ENCODE assay signal across 7 cellular contexts in the genomic region with DNA sequence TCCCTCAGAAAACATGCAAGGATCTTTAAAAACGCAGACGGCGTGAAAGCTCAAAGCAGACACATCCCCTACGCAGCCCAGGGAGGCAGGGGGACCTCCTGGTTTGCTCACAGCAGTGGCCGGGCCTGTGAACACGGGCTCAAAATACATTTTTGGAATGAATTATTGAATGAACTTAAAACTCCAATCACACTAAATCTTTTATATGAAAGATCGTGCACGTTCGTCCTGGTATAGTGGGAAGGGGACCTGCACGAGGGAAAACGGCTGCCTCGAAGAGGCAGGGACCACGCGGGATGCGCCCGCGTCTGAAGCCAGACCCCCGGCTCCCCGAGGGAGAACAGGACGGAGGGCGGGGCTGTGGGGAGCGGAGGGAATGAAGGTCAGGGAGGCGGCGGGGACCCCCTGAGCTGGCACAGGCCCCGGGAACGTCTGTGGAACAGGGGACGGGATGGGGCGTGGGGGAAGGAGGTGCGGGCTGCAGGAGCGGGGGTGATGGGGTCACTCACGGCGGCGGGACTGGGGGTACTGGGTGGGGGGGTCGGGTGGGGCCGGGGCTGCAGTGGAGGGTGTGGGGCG. TPM values are rescaled to one million over a fixed set of nuclear protein-coding genes. Genes with fewer than 3 reads are reported as not detected.
DNase-seq lines count a peak whose midpoint lies in the region; TF ChIP-seq lines count a peak whose summit lies in the region.

No MANE protein-coding gene starts in this region.

- peak; percentile 78 for DNase-seq in H7
- DNase-seq in SK-N-MC (ENCODE audit: low read depth, low spot score), result no peak
- no peak for DNase-seq in left ventricle myocardium inferior
- no peak for DNase-seq in inferior parietal cortex (ENCODE audit: extremely low spot score)
- no peak for DNase-seq in HPDE6-E6E7 (ENCODE audit: extremely low spot score)
- no peak for DNase-seq in putamen (ENCODE audit: low spot score)

- peak overlapping the region; percentile 49 for H3K4me3 ChIP-seq in H7 (ENCODE audit: insufficient read depth, low read depth, low read length)
- H3K4me3 ChIP-seq in SK-N-MC, result 0 out of 2 replicates have a peak overlapping the region, but pooled peaks have one; percentile 69
- peak overlapping the region; percentile 61 for H3K4me3 ChIP-seq in left ventricle myocardium inferior
- peak overlapping the region; percentile 13 to 52 (median 39) for H3K4me3 ChIP-seq in skin epidermis

- TF ChIP-seq CTCF in left ventricle myocardium inferior (IDR thresholded peaks at IDR 0.05; ENCODE audit: borderline replicate concordance), result no peak

- H3K9me3 ChIP-seq in SK-N-MC (ENCODE audit: low read depth, low read length) (no peaks in the 10 kb centered on the region), left ventricle myocardium inferior (replicated peaks) (no peaks in the 10 kb centered on the region)

- H3K36me3 ChIP-seq in H7 (replicated peaks; ENCODE audit: control insufficient read depth, insufficient read depth, low read length), result no peaks in the 10 kb centered on the region
- H3K36me3 ChIP-seq in SK-N-MC (ENCODE audit: insufficient read depth, low read length), result no peaks in the 10 kb centered on the region
- H3K36me3 ChIP-seq in left ventricle myocardium inferior, result no peaks in the 10 kb centered on the region

- intact Hi-C loops in left ventricle myocardium inferior (cut with micrococcal nuclease), result no loop called here

- H3K27ac ChIP-seq in SK-N-MC (peak overlapping the region; percentile 68; the same call in 1 of the 2 replicates), left ventricle myocardium inferior (replicated peaks) (no peak overlapping the region), skin epidermis (no peak overlapping the region)

- no peak overlapping the region for H3K9ac ChIP-seq in SK-N-MC (ENCODE audit: insufficient read length)

- H3K27me3 ChIP-seq in H7 (ENCODE audit: control insufficient read depth, insufficient read depth, low read length) (peaks cover 19% of the 10 kb centered on the region), left ventricle myocardium inferior (ENCODE audit: low read depth) (peaks cover 53% of the 10 kb centered on the region)

- H3K4me1 ChIP-seq in left ventricle myocardium inferior, result peaks cover 13% of the 10 kb centered on the region

RNA-seq across cellular contexts. Expression of a gene that starts 1.3 kb away (rescaled TPM):
- 2.2 and 2.6 TPM in 2 replicates for total RNA-seq in H7 (2014; rRNA removed; shearing (Covaris generic))
- total RNA-seq in left ventricle myocardium inferior, result 0.58 TPM

RNA-seq across cellular contexts. Expression of a gene that starts 16.4 kb away (rescaled TPM):
- total RNA-seq in H7 (2014; rRNA removed; shearing (Covaris generic)), result 83.1 and 84.6 TPM in 2 replicates
- 21.0 TPM for total RNA-seq in left ventricle myocardium inferior

RNA-seq across cellular contexts. Expression of a gene that starts 31.5 kb away (rescaled TPM):
- total RNA-seq in H7 (2014; rRNA removed; shearing (Covaris generic)), result 27.8 and 29.9 TPM in 2 replicates
- total RNA-seq in left ventricle myocardium inferior, result 15.0 TPM
